8 cellular contexts compared by ENCODE assay signal in genomic region chr17:4947411-4948165, GRCh38. TPM values are rescaled to one million over a fixed set of nuclear protein-coding genes. Genes with fewer than 3 reads are reported as not detected.
DNase-seq lines count a peak whose midpoint lies in the region; ATAC-seq and TF ChIP-seq lines count a peak whose summit lies in the region.

No MANE protein-coding gene starts in this region.

- peak overlapping the region; percentile 87 to 93 for H3K27ac Mint-ChIP-seq in natural killer cell

- peak overlapping the region; percentile 91 for H3K4me3 Mint-ChIP-seq in natural killer cell

- H3K4me1 ChIP-seq in esophagus muscularis mucosa (peaks cover 45 to 80% (median 74%) of the 10 kb centered on the region in 4 donors), tibial artery (peaks cover 6 to 60% (median 43%) of the 10 kb centered on the region in 4 donors)

- H3K27ac ChIP-seq in esophagus muscularis mucosa (replicated peaks in 1 of 4) (peak overlapping the region; percentile 94 to 100 (median 98)), tibial artery (peak overlapping the region; percentile 95 to 99)

- no peaks in the 10 kb centered on the region for H3K27me3 ChIP-seq in H7 (ENCODE audit: control insufficient read depth, insufficient read depth, low read length)
- H3K27me3 ChIP-seq in esophagus muscularis mucosa, result no peaks in the 10 kb centered on the region
- H3K27me3 ChIP-seq in tibial artery, result no peaks in the 10 kb centered on the region

- peaks cover 57 to 65% of the 10 kb centered on the region in 2 donors for H3K4me1 Mint-ChIP-seq in natural killer cell

- no peak for TF ChIP-seq EP300 in esophagus muscularis mucosa (IDR thresholded peaks at IDR 0.05)

- intact Hi-C loops in esophagus muscularis mucosa (cut with DNase I), result loop anchor here (2.0 kb wide), 1 partner anchor 19 kb away; the partner anchor contains the start of gene SPAG7
- intact Hi-C loops in natural killer cell (cut with micrococcal nuclease), result loop anchor here (1.0 to 5.0 kb wide), 3 partner anchors 7 to 470 kb away; partner anchors contain the start of genes NUP88, RNF167, SLC25A11 and SPAG7
- intact Hi-C loops in tibial artery (cut with DNase I; ENCODE audit: low total_unique reads), result loop anchor here (2.0 to 5.0 kb wide), 2 partner anchors 19 to 50 kb away; partner anchors contain the start of genes INCA1, KIF1C and SPAG7

- TF ChIP-seq CTCF in esophagus muscularis mucosa (IDR thresholded peaks at IDR 0.05) (no peak), natural killer cell (IDR thresholded peaks at IDR 0.05) (no peak), tibial artery (IDR thresholded peaks at IDR 0.05) (no peak)

- H3K9me3 Mint-ChIP-seq in natural killer cell, result no peaks in the 10 kb centered on the region

- DNase-seq in C1 segment of cervical spinal cord (lab: John Stamatoyannopoulos, UW) (peak in 8 of 14 donors; percentile 16 to 69 (median 55)), H7 (peak; percentile 91), OCI-M1 (lab: John Stamatoyannopoulos, UW) (peak; percentile 86), activated T-helper 1 cell treated with Interleukin-2 at 50 U/mL for 16 hours (ENCODE audit: low read depth) (peak; percentile 65), esophagus muscularis mucosa (ENCODE audit: extremely low spot score) (no peak), natural killer cell (peak; percentile 69), tibial artery (peak; percentile 45 to 85)

- TF ChIP-seq POLR2A in esophagus muscularis mucosa (IDR thresholded peaks at IDR 0.05; ENCODE audit: low read depth), result no peak

- H3K36me3 ChIP-seq in H7 (replicated peaks; ENCODE audit: control insufficient read depth, insufficient read depth, low read length) (peaks cover 27% of the 10 kb centered on the region), esophagus muscularis mucosa (peaks cover 17 to 50% (median 42%) of the 10 kb centered on the region in 4 donors), tibial artery (peaks cover 36 to 46% (median 38%) of the 10 kb centered on the region in 3 donors)

- H3K9me3 ChIP-seq in esophagus muscularis mucosa (peaks cover 0 to 2% (median 0%) of the 10 kb centered on the region in 4 donors), tibial artery (no peaks in the 10 kb centered on the region)

- 0% methylated on average over 15 of the region's 56 CpGs for WGBS in esophagus muscularis mucosa

- peaks cover 0 to 2% of the 10 kb centered on the region in 2 donors for H3K27me3 Mint-ChIP-seq in natural killer cell (ENCODE audit: low read depth in 2 of 2)

- H3K36me3 Mint-ChIP-seq in natural killer cell, result peaks cover 14% of the 10 kb centered on the region

- H3K4me3 ChIP-seq in H7 (ENCODE audit: insufficient read depth, low read depth, low read length) (peak overlapping the region; percentile 100), esophagus muscularis mucosa (peak overlapping the region; percentile 87 to 100 (median 100)), tibial artery (peak overlapping the region; percentile 93 to 100)

- ATAC-seq in natural killer cell, result peak; percentile 11 to 40 (median 27)
- ATAC-seq in HG02588 (IDR thresholded peaks at IDR 0.05; ENCODE audit: unreplicated experiment), result no peak

RNA-seq across cellular contexts. Expression of gene PFN1, which starts 0.7 kb away (rescaled TPM):
- total RNA-seq in H7 (2014; rRNA removed; shearing (Covaris generic)), result 1,296 and 1,480 TPM in 2 replicates
- total RNA-seq in esophagus muscularis mucosa (1,000 to 10,000 TPM; 1,019 to 1,635 (median 1,341) TPM), natural killer cell (1,000 to 10,000 TPM; 1,278 to 1,379 (median 1,308) TPM)

RNA-seq across cellular contexts. Expression of gene ENO3, which starts 3.3 kb away (rescaled TPM):
- total RNA-seq in H7 (2014; rRNA removed; shearing (Covaris generic)), result 24.2 and 25.7 TPM in 2 replicates
- total RNA-seq in esophagus muscularis mucosa (1 to 10 TPM; 1.2 to 7.2 (median 2.1) TPM), natural killer cell (10 to 100 TPM; 26.1 to 28.4 (median 26.6) TPM)

RNA-seq across cellular contexts. Expression of gene RNF167, which starts 7.5 kb away (rescaled TPM):
- 67.0 and 87.6 TPM in 2 replicates for total RNA-seq in H7 (2014; rRNA removed; shearing (Covaris generic))
- 10 to 100 TPM; 59.8 to 96.3 (median 69.5) TPM for total RNA-seq in esophagus muscularis mucosa
- total RNA-seq in natural killer cell, result 100 to 1,000 TPM; 149 to 189 (median 177) TPM

RNA-seq across cellular contexts. Expression of gene SLC25A11, which starts 7.7 kb away (rescaled TPM):
- 143 and 169 TPM in 2 replicates for total RNA-seq in H7 (2014; rRNA removed; shearing (Covaris generic))
- total RNA-seq in esophagus muscularis mucosa (10 to 100 TPM; 38.8 to 73.4 (median 55.5) TPM), natural killer cell (10 to 100 TPM; 34.7 to 47.5 (median 42.5) TPM)

RNA-seq across cellular contexts. Expression of gene GP1BA, which starts 15.5 kb away (rescaled TPM):
- not detected in 2 replicates for total RNA-seq in H7 (2014; rRNA removed; shearing (Covaris generic))
- total RNA-seq in esophagus muscularis mucosa, result under 1 TPM in 1 of 4 donors, not detected in 3; 0.33 TPM
- total RNA-seq in natural killer cell, result 1 to 10 TPM in 2 of 3 donors, under 1 TPM in 1; 0.25 to 4.3 (median 2.2) TPM
